13 cellular contexts compared by ENCODE assay signal in the genomic region with DNA sequence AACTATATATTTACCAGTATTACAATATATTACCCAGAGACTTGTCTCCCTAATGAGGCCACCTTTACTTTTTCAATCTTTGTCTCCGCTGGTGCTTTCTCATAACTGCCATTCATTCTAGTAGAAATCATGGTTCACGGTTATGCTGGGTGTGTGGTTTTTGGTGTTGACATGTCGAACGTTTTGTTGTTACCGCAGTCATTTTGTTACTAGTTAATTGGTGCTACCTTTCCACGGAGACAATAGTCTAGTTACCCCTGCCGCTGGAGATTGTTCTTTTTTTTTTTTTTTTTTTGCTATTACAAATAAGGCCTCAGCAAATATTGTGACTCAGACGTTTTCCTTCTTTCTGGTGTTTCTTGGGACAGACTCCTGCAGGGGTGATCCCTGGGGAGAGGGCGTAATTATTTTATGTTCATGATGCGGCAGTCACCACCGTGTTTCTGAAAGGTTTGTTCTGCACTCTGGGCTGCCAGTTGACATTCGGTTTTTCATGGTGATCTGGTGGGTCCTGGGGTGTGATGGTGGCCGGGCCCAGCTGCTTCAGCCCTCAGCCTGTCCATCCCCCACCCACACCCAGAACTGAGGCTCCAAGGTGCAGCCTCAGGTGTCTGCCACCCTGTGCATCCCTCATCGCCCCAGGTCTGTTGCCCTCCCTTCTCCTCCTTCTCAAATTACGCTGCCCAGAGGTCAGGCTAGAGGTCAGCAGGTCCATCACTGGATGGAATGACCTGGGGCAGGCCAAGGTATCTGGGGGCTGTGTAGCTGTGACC. TPM values are rescaled to one million over a fixed set of nuclear protein-coding genes. Genes with fewer than 3 reads are reported as not detected.
DNase-seq lines count a peak whose midpoint lies in the region; ATAC-seq, FAIRE-seq and TF ChIP-seq lines count a peak whose summit lies in the region.
"Had no signal": no experiment of that assay in that cellular context is flagged by ENCODE, and none has a peak within 500 bp of the region (broad histone marks: within the 10 kb centered on the region; RNA-seq: fewer than 3 reads in every experiment).

No MANE protein-coding gene starts in this region.

- intact Hi-C loops in prostate gland (cut with DNase I), result no loop called here

- FAIRE-seq in bronchial epithelial cell (lab: Jason Lieb, UNC), result no peak

- DNase-seq in NCI-H2081 (lab: John Stamatoyannopoulos, UW) (peak; percentile 15 to 55), NCI-H2081 treated with DMSO at 0.1 percent for 48 hours (lab: John Stamatoyannopoulos, UW) (no peak), LHCN-M2 (ENCODE audit: low read depth) (peak; percentile 36), bronchial epithelial cell (ENCODE audit: low read depth) (peak; percentile 61), prostate gland (ENCODE audit: low spot score) (no peak), HT-29 (ENCODE audit: low spot score) (no peak)
- DNase-seq: 8988T, adrenal gland, NCI-H1105 treated with DMSO at 0.1 percent for 48 hours, ovary had no signal

- 44% methylated on average over 15 of the region's 15 CpGs for WGBS in prostate gland

- no peak for TF ChIP-seq CTCF in bronchial epithelial cell (IDR thresholded peaks at IDR 0.05; ENCODE audit: insufficient read depth, low read length, severe bottlenecking)
- TF ChIP-seq CTCF in prostate gland (IDR thresholded peaks at IDR 0.05), result no peak

- H3K9me3 ChIP-seq in prostate gland, result no peaks in the 10 kb centered on the region
- H3K9me3 ChIP-seq: adrenal gland, HAP-1, ovary had no signal

- H3K36me3 ChIP-seq in bronchial epithelial cell (ENCODE audit: control insufficient read depth, insufficient read depth, low read length) (no peaks in the 10 kb centered on the region), prostate gland (no peaks in the 10 kb centered on the region)
- H3K36me3 ChIP-seq: adrenal gland, HAP-1, ovary had no signal

- H3K27ac ChIP-seq in prostate gland, result peak overlapping the region; percentile 84 to 85
- H3K27ac ChIP-seq: ovary had no signal

- peaks cover 24% of the 10 kb centered on the region for H3K4me1 ChIP-seq in prostate gland (replicated peaks)
- H3K4me1 ChIP-seq: HAP-1 had no signal

- H3K4me3 ChIP-seq in bronchial epithelial cell (ENCODE audit: low read depth, low read length), result no peak overlapping the region
- no peak overlapping the region for H3K4me3 ChIP-seq in prostate gland
- H3K4me3 ChIP-seq: adrenal gland, HAP-1, ovary had no signal

- no peak for ATAC-seq in HG02885 (IDR thresholded peaks at IDR 0.05; ENCODE audit: poor library complexity, unreplicated experiment)
- no peak for ATAC-seq in GM19351 (IDR thresholded peaks at IDR 0.05; ENCODE audit: unreplicated experiment)

- TF ChIP-seq POLR2A in prostate gland (IDR thresholded peaks at IDR 0.05), result no peak

- H3K27me3 ChIP-seq in bronchial epithelial cell (ENCODE audit: control insufficient read depth, insufficient read depth, low read length) (no peaks in the 10 kb centered on the region), prostate gland (replicated peaks; ENCODE audit: insufficient read depth) (no peaks in the 10 kb centered on the region)
- H3K27me3 ChIP-seq: adrenal gland, ovary had no signal

RNA-seq across cellular contexts. Expression of a gene that starts 28.6 kb away (rescaled TPM):
- total RNA-seq in LHCN-M2 (2014; rRNA removed) (12.4 and 17.2 TPM in 2 replicates), bronchial epithelial cell (17.0 and 21.6 TPM in 2 replicates), prostate gland (10 to 100 TPM; 48.3 to 57.1 TPM)
- polyA plus RNA-seq in LHCN-M2 (2012), result 15.3 TPM
- total RNA-seq in HT-29 (2014; rRNA removed; shearing (Covaris generic)), result 165 and 199 TPM in 2 replicates

Comparison
In these comparisons a context has a peak if more than half of its experiments do, and no peak if none do; other contexts are left out.
1. DNase-seq: peak in NCI-H2081 (2 of 2), LHCN-M2 (single experiment) and bronchial epithelial cell (single experiment); none in NCI-H2081 treated with DMSO at 0.1 percent for 48 hours (single experiment), prostate gland (single experiment) and HT-29 (single experiment).